ENCODE assay signal across 8 cellular contexts in genomic region chr18:74147779-74148542, GRCh38. TPM values are rescaled to one million over a fixed set of nuclear protein-coding genes. Genes with fewer than 3 reads are reported as not detected.
A peak's percentile ranks its signal among the peaks of the same experiment; 100 is the strongest.
DNase-seq lines count a peak whose midpoint lies in the region; ATAC-seq and TF ChIP-seq lines count a peak whose summit lies in the region.

A gene with protein sequence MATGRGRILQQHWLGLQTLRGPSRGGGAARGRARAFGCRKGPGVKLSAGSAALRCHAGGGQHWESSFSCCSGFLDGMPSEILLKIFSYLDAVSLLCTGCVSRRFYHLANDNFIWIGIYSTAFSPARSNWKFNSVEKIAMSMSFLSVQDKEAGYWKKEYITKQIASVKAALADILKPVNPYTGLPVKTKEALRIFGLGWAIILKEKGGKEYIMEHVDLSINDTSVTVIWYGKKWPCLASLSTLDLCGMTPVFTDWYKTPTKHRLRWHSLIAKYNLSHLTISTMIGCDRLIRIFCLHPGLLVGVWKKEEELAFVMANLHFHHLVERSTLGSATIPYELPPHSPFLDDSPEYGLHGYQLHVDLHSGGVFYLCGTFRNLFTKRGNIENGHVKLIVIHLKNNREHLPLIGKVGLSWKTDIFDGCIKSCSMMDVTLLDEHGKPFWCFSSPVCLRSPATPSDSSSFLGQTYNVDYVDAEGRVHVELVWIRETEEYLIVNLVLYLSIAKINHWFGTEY (minus strand): TSS chr18:74147834. CDS start chr18:74147785, 49 bp downstream.
A gene with protein sequence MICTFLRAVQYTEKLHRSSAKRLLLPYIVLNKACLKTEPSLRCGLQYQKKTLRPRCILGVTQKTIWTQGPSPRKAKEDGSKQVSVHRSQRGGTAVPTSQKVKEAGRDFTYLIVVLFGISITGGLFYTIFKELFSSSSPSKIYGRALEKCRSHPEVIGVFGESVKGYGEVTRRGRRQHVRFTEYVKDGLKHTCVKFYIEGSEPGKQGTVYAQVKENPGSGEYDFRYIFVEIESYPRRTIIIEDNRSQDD (plus strand): TSS chr18:74148523. CDS start chr18:74148809, 286 bp downstream.

- DNase-seq in Ammon's horn (ENCODE audit: low spot score) = peak; percentile 98
- DNase-seq in NCI-H460 (ENCODE audit: extremely low read depth, low read depth) = peak; percentile 90
- peak; percentile 93 for DNase-seq in activated CD4-positive, alpha-beta T cell treated with anti-CD3 and anti-CD28 coated beads for 1 hour
- DNase-seq in cerebellum (ENCODE audit: low spot score) = peak; percentile 91
- DNase-seq in islet precursor cell = peak; percentile 97
- peak; percentile 94 for DNase-seq in stimulated activated CD4-positive, alpha-beta T cell treated with anti-CD3 and anti-CD28 coated beads, Interleukin-12 subunit alpha, Interleukin-12 subunit beta, amount 100 ng/mL, for 4 hours

- peak; percentile 86 for TF ChIP-seq POLR2A in GM19193 (IDR thresholded peaks at IDR 0.05; ENCODE audit: extremely low read depth, insufficient read depth, insufficient read length)

- ATAC-seq in HG03432 (IDR thresholded peaks at IDR 0.05; ENCODE audit: unreplicated experiment) = peak; percentile 89

RNA-seq across cellular contexts. Expression of the first gene that starts in this region (rescaled TPM):
- total RNA-seq in NCI-H460 (2014; rRNA removed; shearing (Covaris generic)) = 1.1 and 1.5 TPM in 2 replicates
- polyA plus RNA-seq in NCI-H460 (2014; cell fraction: nucleus; rRNA removed) = 0.26 and 2.2 TPM in 2 replicates
- 9.3 TPM for total RNA-seq in cerebellum

RNA-seq across cellular contexts. Expression of the second gene that starts in this region (rescaled TPM):
- total RNA-seq in NCI-H460 (2014; rRNA removed; shearing (Covaris generic)) = 36.7 and 43.5 TPM in 2 replicates
- 46.5 and 55.4 TPM in 2 replicates for polyA plus RNA-seq in NCI-H460 (2014; cell fraction: nucleus; rRNA removed)
- total RNA-seq in cerebellum = 30.6 TPM

Comparison
In these comparisons a context has a peak if more than half of its experiments do, and no peak if none do; other contexts are left out.
1. Peak in every context shown above with its lines: DNase-seq and ATAC-seq.